ENCODE assay signal across 8 cellular contexts in the genomic region with DNA sequence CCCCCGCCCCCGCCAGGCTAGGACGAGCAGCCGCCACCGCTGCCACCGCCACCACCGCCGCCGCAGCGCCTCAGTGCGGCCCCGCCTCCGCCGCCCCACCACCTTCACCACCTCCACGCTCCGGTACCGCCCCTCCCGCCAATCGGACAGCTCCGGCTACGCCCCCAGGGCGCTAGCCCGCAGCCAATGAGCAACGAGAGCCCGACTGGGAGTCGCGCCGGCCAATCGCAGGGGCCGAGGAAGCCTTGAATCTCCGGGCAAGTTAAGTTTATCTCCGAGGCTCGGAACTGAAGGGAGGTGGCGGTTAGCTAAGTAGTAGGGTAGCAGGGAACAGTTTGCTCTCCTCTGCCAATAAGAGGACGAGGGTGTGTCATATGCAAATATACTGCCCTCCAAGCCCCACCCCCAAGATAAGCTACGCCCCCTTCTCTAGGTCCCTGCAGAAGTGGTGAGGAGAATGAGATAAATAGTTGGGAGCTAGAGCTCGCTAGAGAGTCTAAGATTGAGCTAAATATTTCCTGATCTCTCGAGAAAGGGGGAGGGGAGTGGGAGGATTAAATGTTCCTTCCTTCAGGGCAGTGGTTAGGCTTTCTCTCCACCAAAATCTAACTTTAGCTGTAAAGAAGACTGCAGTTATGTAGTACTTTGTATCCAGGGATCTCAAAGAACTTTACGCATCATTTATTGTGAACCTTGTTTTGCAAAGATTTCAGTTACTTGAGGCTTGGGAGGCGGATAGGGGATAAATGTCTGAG. TPM values are rescaled to one million over a fixed set of nuclear protein-coding genes. Genes with fewer than 3 reads are reported as not detected.
DNase-seq lines count a peak whose midpoint lies in the region; ATAC-seq and TF ChIP-seq lines count a peak whose summit lies in the region.

A gene with protein sequence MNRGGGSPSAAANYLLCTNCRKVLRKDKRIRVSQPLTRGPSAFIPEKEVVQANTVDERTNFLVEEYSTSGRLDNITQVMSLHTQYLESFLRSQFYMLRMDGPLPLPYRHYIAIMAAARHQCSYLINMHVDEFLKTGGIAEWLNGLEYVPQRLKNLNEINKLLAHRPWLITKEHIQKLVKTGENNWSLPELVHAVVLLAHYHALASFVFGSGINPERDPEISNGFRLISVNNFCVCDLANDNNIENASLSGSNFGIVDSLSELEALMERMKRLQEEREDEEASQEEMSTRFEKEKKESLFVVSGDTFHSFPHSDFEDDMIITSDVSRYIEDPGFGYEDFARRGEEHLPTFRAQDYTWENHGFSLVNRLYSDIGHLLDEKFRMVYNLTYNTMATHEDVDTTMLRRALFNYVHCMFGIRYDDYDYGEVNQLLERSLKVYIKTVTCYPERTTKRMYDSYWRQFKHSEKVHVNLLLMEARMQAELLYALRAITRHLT (minus strand): TSS at position 77 of the 755 bp plus-strand sequence. CDS start 342 bp downstream, outside the sequence.

- H3K36me3 Mint-ChIP-seq in Calu3 (ENCODE audit: insufficient read depth, unreplicated experiment) (peaks cover 7% of the 10 kb centered on the region), endothelial cell (ENCODE audit: low read depth, unreplicated experiment) (no peaks in the 10 kb centered on the region)

- H3K4me3 Mint-ChIP-seq in Calu3 (ENCODE audit: low read depth, unreplicated experiment) (no peak within 1 kb of the TSS), endothelial cell (ENCODE audit: unreplicated experiment) (peak within 1 kb of the TSS; percentile 99)

- TF ChIP-seq CTCF in Calu3 (IDR thresholded peaks at IDR 0.05; ENCODE audit: unreplicated experiment) (no peak), OCI-LY3 (IDR thresholded peaks at IDR 0.05; ENCODE audit: low read depth, low read length) (peak; percentile 24; the same call in 1 of the 2 replicates), endothelial cell (IDR thresholded peaks at IDR 0.05; ENCODE audit: unreplicated experiment) (no peak)

- H3K9ac ChIP-seq in HUES6 (ENCODE audit: low read length) (peak within 1 kb of the TSS; percentile 87), OCI-LY3 (ENCODE audit: low read length) (peak within 1 kb of the TSS; percentile 81)

- peak within 1 kb of the TSS; percentile 83 for H3K4me3 ChIP-seq in HUES6 (ENCODE audit: low read depth, low read length)
- peak within 1 kb of the TSS; percentile 94 for H3K4me3 ChIP-seq in OCI-LY3 (ENCODE audit: low read length)
- H3K4me3 ChIP-seq in mesodermal cell (ENCODE audit: extremely low read depth, insufficient read depth, low read length, poor library complexity, severe bottlenecking), result peak within 1 kb of the TSS; percentile 79

- H3K27me3 ChIP-seq in HUES6 (ENCODE audit: control insufficient read depth, insufficient read depth, low read length), result peaks cover 14% of the 10 kb centered on the region; the same call in 1 of the 2 replicates
- H3K27me3 ChIP-seq in OCI-LY3 (ENCODE audit: low read depth, low read length), result no peaks in the 10 kb centered on the region

- H3K27ac ChIP-seq in HUES6 (ENCODE audit: low read depth, low read length) (peak within 1 kb of the TSS; percentile 24; the same call in 1 of the 2 replicates), OCI-LY3 (ENCODE audit: low read length) (peak within 1 kb of the TSS; percentile 76), mesodermal cell (ENCODE audit: low read depth, low read length, severe bottlenecking) (peak within 1 kb of the TSS; percentile 84)

- CTCF ChIA-PET in Calu3 (lab: Charles Lee), result interaction anchor here (0.7 to 1.1 kb wide), 5 partner anchors 10 to 474 kb away, joined by 3 to 5 read pairs (median 4); no protein-coding TSS in a partner anchor

- BruUV-seq in Calu3 (replicated peaks; lab: Mats Ljungman, UMichigan), result no TSS peak

- H3K79me2 ChIP-seq in OCI-LY3 (ENCODE audit: low read length), result peaks cover 22% of the 10 kb centered on the region

- 3 to 14% methylated on average over 9 to 19 of the region's 40 CpGs for WGBS in mesodermal cell (ENCODE audit: insufficient coverage in 2 of 2), 2 experiments

- no peaks in the 10 kb centered on the region for H3K9me3 Mint-ChIP-seq in Calu3 (ENCODE audit: low read depth, unreplicated experiment)
- no peaks in the 10 kb centered on the region for H3K9me3 Mint-ChIP-seq in endothelial cell (ENCODE audit: unreplicated experiment)

- peaks cover 32% of the 10 kb centered on the region for H3K4me1 ChIP-seq in HUES6 (ENCODE audit: control insufficient read depth, insufficient read depth, low read length)
- peaks cover 15% of the 10 kb centered on the region for H3K4me1 ChIP-seq in OCI-LY3 (ENCODE audit: low read length)
- H3K4me1 ChIP-seq in mesodermal cell (ENCODE audit: control insufficient read depth, insufficient read depth, low read length, poor library complexity, severe bottlenecking), result peaks cover 10% of the 10 kb centered on the region

- no peaks in the 10 kb centered on the region for H3K4me1 Mint-ChIP-seq in Calu3 (ENCODE audit: low read depth, unreplicated experiment)
- H3K4me1 Mint-ChIP-seq in endothelial cell (ENCODE audit: unreplicated experiment), result peaks cover 6% of the 10 kb centered on the region

- DNase-seq in Calu3 (peak; percentile 96), endothelial cell (ENCODE audit: low spot score) (peak; percentile 98)
- DNase-seq in activated CD8-positive, alpha-beta memory T cell treated with anti-CD3 and anti-CD28 coated beads, Interleukin-2, amount 50 U/mL, for 4 hours, result peak; percentile 98
- DNase-seq in stimulated activated CD8-positive, alpha-beta memory T cell treated with anti-CD3 and anti-CD28 coated beads, Interleukin-15, amount 100 ng/mL, for 24 hours (ENCODE audit: low read depth), result peak; percentile 86

- H3K27ac Mint-ChIP-seq in Calu3 (ENCODE audit: unreplicated experiment), result peak within 1 kb of the TSS; percentile 45
- H3K27ac Mint-ChIP-seq in endothelial cell (ENCODE audit: unreplicated experiment), result peak within 1 kb of the TSS; percentile 86

- no peaks in the 10 kb centered on the region; the same call in 1 of the 2 replicates for H4K20me1 ChIP-seq in OCI-LY3 (ENCODE audit: insufficient read depth, low read length)

- intact Hi-C loops in Calu3 (cut with micrococcal nuclease; ENCODE audit: unreplicated experiment), result loop anchor here (10.0 kb wide), 2 partner anchors 223 to 453 kb away; no protein-coding TSS in a partner anchor

- no peaks in the 10 kb centered on the region for H3K27me3 Mint-ChIP-seq in Calu3 (ENCODE audit: unreplicated experiment)
- peaks cover 3% of the 10 kb centered on the region for H3K27me3 Mint-ChIP-seq in endothelial cell (ENCODE audit: unreplicated experiment)

- peak within 1 kb of the TSS; percentile 98 for H3K4me2 ChIP-seq in OCI-LY3 (ENCODE audit: low read length)

- H2AFZ ChIP-seq in OCI-LY3 (ENCODE audit: low read depth, low read length), result peak within 1 kb of the TSS; percentile 43

- H3K36me3 ChIP-seq in HUES6 (ENCODE audit: control insufficient read depth, insufficient read depth, low read length) (no peaks in the 10 kb centered on the region), OCI-LY3 (replicated peaks; ENCODE audit: low read depth, low read length) (no peaks in the 10 kb centered on the region), mesodermal cell (ENCODE audit: control insufficient read depth, insufficient read depth, low read length) (no peaks in the 10 kb centered on the region)

- ATAC-seq in GM21447 (IDR thresholded peaks at IDR 0.05; ENCODE audit: unreplicated experiment), result peak; percentile 90

- no peaks in the 10 kb centered on the region for H3K9me3 ChIP-seq in HUES6 (ENCODE audit: control insufficient read depth, insufficient read depth, low read depth, low read length)
- H3K9me3 ChIP-seq in OCI-LY3 (ENCODE audit: insufficient read depth, low read length), result no peaks in the 10 kb centered on the region
- H3K9me3 ChIP-seq in mesodermal cell (ENCODE audit: control insufficient read depth, low read length), result no peaks in the 10 kb centered on the region

RNA-seq across cellular contexts. Expression of the gene that starts here (rescaled TPM):
- total RNA-seq in Calu3 (2022), result 5.6 and 6.0 TPM in 2 replicates
- 94.5 TPM for total RNA-seq in endothelial cell (ENCODE audit: unreplicated experiment)
- polyA plus RNA-seq in mesodermal cell (2013, experiment 1 of 2), result 38.5 TPM
- 41.4 TPM for polyA plus RNA-seq in mesodermal cell (2013, experiment 2 of 2)

Comparison
In these comparisons a context has a peak if more than half of its experiments do, and no peak if none do; other contexts are left out.
1. Peak in every context shown above with its lines: DNase-seq, ATAC-seq, H3K4me3 ChIP-seq and H3K27ac ChIP-seq.
2. RNA of the gene that starts here (total RNA-seq): 94.5 TPM in endothelial cell (single experiment); 5.6 to 6.0 TPM in Calu3; every median in the first group is over 10 times any median in the second.
3. H3K27ac ChIP-seq: peak in every context shown above with its lines; median percentile 84 in mesodermal cell; 76 in OCI-LY3; 24 in HUES6.